In genomic region chr21:42319368-42319767, GRCh38 we compare ENCODE assay signal across 1 cellular context.
TF ChIP-seq lines count a peak whose summit lies in the region.

No MANE protein-coding gene starts in this region.

TF ChIP-seq in H1, 55 proteins besides CTCF, POLR2A, EP300 and RAD21:
- TF ChIP-seq JUND (IDR thresholded peaks at IDR 0.05; ENCODE audit: low read length): no peak
- no peak for TF ChIP-seq TAF7 (optimal IDR thresholded peaks at IDR 0.05; ENCODE audit: borderline replicate concordance, low read depth, low read length)
- no peak for TF ChIP-seq SRF (IDR thresholded peaks at IDR 0.05; ENCODE audit: low read depth, low read length)
- no peak for TF ChIP-seq POLR2AphosphoS5 (IDR thresholded peaks at IDR 0.05; ENCODE audit: low read depth, low read length)
- TF ChIP-seq SUZ12 (IDR thresholded peaks at IDR 0.05; ENCODE audit: low read length): no peak
- TF ChIP-seq TBP (IDR thresholded peaks at IDR 0.05; ENCODE audit: low read depth, low read length): no peak
- no peak for TF ChIP-seq BCL11A (IDR thresholded peaks at IDR 0.05; ENCODE audit: low read depth in 2 of 2, low read length in 2 of 2)
- TF ChIP-seq GTF2F1 (IDR thresholded peaks at IDR 0.05; ENCODE audit: borderline replicate concordance, low read depth, low read length): no peak
- TF ChIP-seq SP1 (IDR thresholded peaks at IDR 0.05; ENCODE audit: low read depth, low read length): no peak
- no peak for TF ChIP-seq BRCA1 (IDR thresholded peaks at IDR 0.05; ENCODE audit: low read depth, low read length)
- no peak for TF ChIP-seq TCF12 (IDR thresholded peaks at IDR 0.05; ENCODE audit: low read depth, low read length)
- no peak for TF ChIP-seq CBX5 (IDR thresholded peaks at IDR 0.05; ENCODE audit: low read depth, low read length)
- TF ChIP-seq RFX5 (IDR thresholded peaks at IDR 0.05; ENCODE audit: borderline replicate concordance, low read depth, low read length): no peak
- no peak for TF ChIP-seq BACH1 (IDR thresholded peaks at IDR 0.05; ENCODE audit: low read length)
- TF ChIP-seq HDAC6 (IDR thresholded peaks at IDR 0.05; ENCODE audit: low read depth, low read length): no peak
- no peak for TF ChIP-seq EGR1 (IDR thresholded peaks at IDR 0.05; ENCODE audit: borderline replicate concordance, low read depth, low read length)
- no peak for TF ChIP-seq NANOG (IDR thresholded peaks at IDR 0.05; ENCODE audit: insufficient read depth, low read depth, low read length, poor library complexity, severe bottlenecking)
- no peak for TF ChIP-seq RBBP5 (IDR thresholded peaks at IDR 0.05; ENCODE audit: borderline replicate concordance, low read depth, low read length)
- TF ChIP-seq RXRA (IDR thresholded peaks at IDR 0.05; ENCODE audit: insufficient read depth, low read depth, low read length): no peak
